15 cellular contexts compared by ENCODE assay signal in the genomic region with DNA sequence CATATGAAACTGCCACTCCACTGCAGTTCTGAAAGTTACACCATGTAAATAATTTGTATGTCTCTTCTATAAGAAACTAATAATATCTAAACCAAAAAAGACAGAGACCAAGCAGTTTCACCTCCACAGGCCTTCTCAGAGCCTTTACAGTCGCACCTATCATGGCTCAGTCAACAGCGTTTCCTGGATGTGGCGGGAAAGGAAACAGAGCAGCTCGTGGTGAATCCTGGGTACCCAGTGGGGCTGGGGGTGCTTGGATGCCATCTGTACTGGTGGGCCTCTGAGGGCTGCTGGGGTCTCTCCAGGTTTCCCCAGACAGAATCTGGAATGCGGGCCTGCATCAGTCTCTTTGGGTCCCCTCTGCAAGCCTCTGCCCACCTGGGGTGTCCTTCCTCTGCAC.
DNase-seq lines count a peak whose midpoint lies in the region; ATAC-seq and TF ChIP-seq lines count a peak whose summit lies in the region.
"Had no signal": no experiment of that assay in that cellular context is flagged by ENCODE, and none has a peak within 500 bp of the region (broad histone marks: within the 10 kb centered on the region; RNA-seq: fewer than 3 reads in every experiment).

No MANE protein-coding gene starts in this region.

- DNase-seq in activated naive CD8-positive, alpha-beta T cell treated with anti-CD3 and anti-CD28 coated beads, Interleukin-2, amount 10 ng/mL, durations not matched to agents 7 days and 5 days, result no peak
- no peak for DNase-seq in activated naive CD8-positive, alpha-beta T cell treated with anti-CD3 and anti-CD28 coated beads, Interleukin-2, amount 50 U/mL, for 24 hours
- peak; percentile 60 for DNase-seq in chondrocyte (ENCODE audit: low spot score)
- no peak for DNase-seq in suprapubic skin (ENCODE audit: low spot score in 2 of 2)
- DNase-seq: CD4-positive, CD25-positive, alpha-beta regulatory T cell; DMS53; HFFc6; IMR-90; KG1 had no signal

- H3K4me3 Mint-ChIP-seq in activated naive CD8-positive, alpha-beta T cell treated with anti-CD3 and anti-CD28 coated beads, Interleukin-2, amount 10 ng/mL, durations not matched to agents 7 days and 5 days, result no peak overlapping the region
- no peak overlapping the region for H3K4me3 Mint-ChIP-seq in activated naive CD8-positive, alpha-beta T cell treated with anti-CD3 and anti-CD28 coated beads, Interleukin-2, amount 50 U/mL, for 24 hours
- no peak overlapping the region for H3K4me3 Mint-ChIP-seq in chondrocyte (ENCODE audit: unreplicated experiment)
- H3K4me3 Mint-ChIP-seq: CD4-positive, CD25-positive, alpha-beta regulatory T cell; HFFc6 had no signal

- H3K36me3 ChIP-seq in HEK293 (ENCODE audit: control insufficient read depth in 2 of 2, insufficient read depth in 1 of 2, low read length in 2 of 2) (no peaks in the 10 kb centered on the region), suprapubic skin (no peaks in the 10 kb centered on the region)
- H3K36me3 ChIP-seq: HAP-1 had no signal

- no peaks in the 10 kb centered on the region for H3K9me3 Mint-ChIP-seq in activated naive CD8-positive, alpha-beta T cell treated with anti-CD3 and anti-CD28 coated beads, Interleukin-2, amount 10 ng/mL, durations not matched to agents 7 days and 5 days
- no peaks in the 10 kb centered on the region for H3K9me3 Mint-ChIP-seq in activated naive CD8-positive, alpha-beta T cell treated with anti-CD3 and anti-CD28 coated beads, Interleukin-2, amount 50 U/mL, for 24 hours
- no peaks in the 10 kb centered on the region for H3K9me3 Mint-ChIP-seq in chondrocyte (ENCODE audit: low read depth)
- H3K9me3 Mint-ChIP-seq: CD4-positive, CD25-positive, alpha-beta regulatory T cell; HFFc6 had no signal

- no peak for TF ChIP-seq POLR2A in suprapubic skin (IDR thresholded peaks at IDR 0.05)

- CTCF ChIA-PET in HEK293 (lab: Yijun Ruan, JAX), result interaction anchor here (1.4 kb wide), 1 partner anchor 14 kb away, joined by 4 read pairs; no protein-coding TSS in a partner anchor

- no peaks in the 10 kb centered on the region for H3K36me3 Mint-ChIP-seq in activated naive CD8-positive, alpha-beta T cell treated with anti-CD3 and anti-CD28 coated beads, Interleukin-2, amount 10 ng/mL, durations not matched to agents 7 days and 5 days
- no peaks in the 10 kb centered on the region for H3K36me3 Mint-ChIP-seq in activated naive CD8-positive, alpha-beta T cell treated with anti-CD3 and anti-CD28 coated beads, Interleukin-2, amount 50 U/mL, for 24 hours (ENCODE audit: low read depth)
- H3K36me3 Mint-ChIP-seq in chondrocyte (ENCODE audit: low read depth), result no peaks in the 10 kb centered on the region
- H3K36me3 Mint-ChIP-seq: CD4-positive, CD25-positive, alpha-beta regulatory T cell had no signal

- H3K4me1 ChIP-seq in HEK293 (ENCODE audit: control insufficient read depth, insufficient read depth, low read length) (peaks cover 3% of the 10 kb centered on the region; the same call in 1 of the 2 replicates), suprapubic skin (peaks cover 37% of the 10 kb centered on the region)
- H3K4me1 ChIP-seq: HAP-1 had no signal

- no peak overlapping the region for H3K27ac Mint-ChIP-seq in activated naive CD8-positive, alpha-beta T cell treated with anti-CD3 and anti-CD28 coated beads, Interleukin-2, amount 10 ng/mL, durations not matched to agents 7 days and 5 days
- no peak overlapping the region for H3K27ac Mint-ChIP-seq in activated naive CD8-positive, alpha-beta T cell treated with anti-CD3 and anti-CD28 coated beads, Interleukin-2, amount 50 U/mL, for 24 hours
- no peak overlapping the region for H3K27ac Mint-ChIP-seq in chondrocyte (ENCODE audit: unreplicated experiment)
- H3K27ac Mint-ChIP-seq: CD4-positive, CD25-positive, alpha-beta regulatory T cell; HFFc6 had no signal

- no peak for TF ChIP-seq CTCF in HEK293 (tag by site-specific recombination; IDR thresholded peaks at IDR 0.05)
- no peak for TF ChIP-seq CTCF in chondrocyte (IDR thresholded peaks at IDR 0.05)
- TF ChIP-seq CTCF in suprapubic skin (IDR thresholded peaks at IDR 0.05), result no peak

- no peak for TF ChIP-seq EP300 in suprapubic skin (IDR thresholded peaks at IDR 0.05)

- peak; percentile 30 for ATAC-seq in activated naive CD8-positive, alpha-beta T cell treated with anti-CD3 and anti-CD28 coated beads, Interleukin-2, amount 10 ng/mL, durations not matched to agents 7 days and 5 days (ENCODE audit: low read depth)
- ATAC-seq in activated naive CD8-positive, alpha-beta T cell treated with anti-CD3 and anti-CD28 coated beads, Interleukin-2, amount 50 U/mL, for 24 hours, result no peak
- ATAC-seq in HG03097 (IDR thresholded peaks at IDR 0.05; ENCODE audit: low FRiP score, unreplicated experiment), result no peak
- ATAC-seq in HG03565 (IDR thresholded peaks at IDR 0.05; ENCODE audit: unreplicated experiment), result no peak
- ATAC-seq in HG02938 (IDR thresholded peaks at IDR 0.05; ENCODE audit: unreplicated experiment), result no peak

- H3K27ac ChIP-seq in HEK293 (ENCODE audit: extremely low read depth, low read depth, low read length) (no peak overlapping the region), suprapubic skin (peak overlapping the region; percentile 1)
- H3K27ac ChIP-seq: 22Rv1 had no signal

- H3K9me3 ChIP-seq in HEK293 (ENCODE audit: control insufficient read depth, insufficient read depth, low read depth, low read length) (no peaks in the 10 kb centered on the region), suprapubic skin (no peaks in the 10 kb centered on the region)
- H3K9me3 ChIP-seq: HAP-1 had no signal

- peaks cover 24% of the 10 kb centered on the region for H3K27me3 ChIP-seq in suprapubic skin

- H3K27me3 Mint-ChIP-seq in activated naive CD8-positive, alpha-beta T cell treated with anti-CD3 and anti-CD28 coated beads, Interleukin-2, amount 10 ng/mL, durations not matched to agents 7 days and 5 days, result peaks cover 26% of the 10 kb centered on the region
- H3K27me3 Mint-ChIP-seq in activated naive CD8-positive, alpha-beta T cell treated with anti-CD3 and anti-CD28 coated beads, Interleukin-2, amount 50 U/mL, for 24 hours, result peaks cover 9% of the 10 kb centered on the region
- H3K27me3 Mint-ChIP-seq in chondrocyte (ENCODE audit: low read depth), result peaks cover 6% of the 10 kb centered on the region

- POLR2A ChIA-PET in activated naive CD8-positive, alpha-beta T cell treated with anti-CD3 and anti-CD28 coated beads, Interleukin-2, amount 10 ng/mL, durations not matched to agents 7 days and 5 days (lab: Charles Lee), result no interaction called here
- POLR2A ChIA-PET in HEK293 (lab: Yijun Ruan, JAX), result no interaction called here

- H3K4me3 ChIP-seq in HEK293 (ENCODE audit: low read depth, low read length), result no peak overlapping the region
- H3K4me3 ChIP-seq in suprapubic skin, result no peak overlapping the region
- H3K4me3 ChIP-seq: HAP-1 had no signal

- H3K4me1 Mint-ChIP-seq in activated naive CD8-positive, alpha-beta T cell treated with anti-CD3 and anti-CD28 coated beads, Interleukin-2, amount 10 ng/mL, durations not matched to agents 7 days and 5 days, result peaks cover 4% of the 10 kb centered on the region
- H3K4me1 Mint-ChIP-seq in activated naive CD8-positive, alpha-beta T cell treated with anti-CD3 and anti-CD28 coated beads, Interleukin-2, amount 50 U/mL, for 24 hours, result no peaks in the 10 kb centered on the region
- H3K4me1 Mint-ChIP-seq in chondrocyte (ENCODE audit: low read depth), result peaks cover 4% of the 10 kb centered on the region
- H3K4me1 Mint-ChIP-seq: CD4-positive, CD25-positive, alpha-beta regulatory T cell had no signal

- WGBS in suprapubic skin, result 83% methylated on average over 5 of the region's 5 CpGs

TF ChIP-seq in HEK293, 187 proteins besides CTCF, POLR2A, EP300 and RAD21:
- TF ChIP-seq ZNF239 (tag by site-specific recombination; IDR thresholded peaks at IDR 0.05), result peak; percentile 91
- TF ChIP-seq ZNF514 (tag by site-specific recombination; IDR thresholded peaks at IDR 0.05), result no peak
- TF ChIP-seq, protein P1, sequence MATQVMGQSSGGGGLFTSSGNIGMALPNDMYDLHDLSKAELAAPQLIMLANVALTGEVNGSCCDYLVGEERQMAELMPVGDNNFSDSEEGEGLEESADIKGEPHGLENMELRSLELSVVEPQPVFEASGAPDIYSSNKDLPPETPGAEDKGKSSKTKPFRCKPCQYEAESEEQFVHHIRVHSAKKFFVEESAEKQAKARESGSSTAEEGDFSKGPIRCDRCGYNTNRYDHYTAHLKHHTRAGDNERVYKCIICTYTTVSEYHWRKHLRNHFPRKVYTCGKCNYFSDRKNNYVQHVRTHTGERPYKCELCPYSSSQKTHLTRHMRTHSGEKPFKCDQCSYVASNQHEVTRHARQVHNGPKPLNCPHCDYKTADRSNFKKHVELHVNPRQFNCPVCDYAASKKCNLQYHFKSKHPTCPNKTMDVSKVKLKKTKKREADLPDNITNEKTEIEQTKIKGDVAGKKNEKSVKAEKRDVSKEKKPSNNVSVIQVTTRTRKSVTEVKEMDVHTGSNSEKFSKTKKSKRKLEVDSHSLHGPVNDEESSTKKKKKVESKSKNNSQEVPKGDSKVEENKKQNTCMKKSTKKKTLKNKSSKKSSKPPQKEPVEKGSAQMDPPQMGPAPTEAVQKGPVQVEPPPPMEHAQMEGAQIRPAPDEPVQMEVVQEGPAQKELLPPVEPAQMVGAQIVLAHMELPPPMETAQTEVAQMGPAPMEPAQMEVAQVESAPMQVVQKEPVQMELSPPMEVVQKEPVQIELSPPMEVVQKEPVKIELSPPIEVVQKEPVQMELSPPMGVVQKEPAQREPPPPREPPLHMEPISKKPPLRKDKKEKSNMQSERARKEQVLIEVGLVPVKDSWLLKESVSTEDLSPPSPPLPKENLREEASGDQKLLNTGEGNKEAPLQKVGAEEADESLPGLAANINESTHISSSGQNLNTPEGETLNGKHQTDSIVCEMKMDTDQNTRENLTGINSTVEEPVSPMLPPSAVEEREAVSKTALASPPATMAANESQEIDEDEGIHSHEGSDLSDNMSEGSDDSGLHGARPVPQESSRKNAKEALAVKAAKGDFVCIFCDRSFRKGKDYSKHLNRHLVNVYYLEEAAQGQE (tag by site-specific recombination; IDR thresholded peaks at IDR 0.05), result no peak
- no peak for TF ChIP-seq ZNF404 (tag by site-specific recombination; IDR thresholded peaks at IDR 0.05)
- no peak for TF ChIP-seq REPIN1 (tag by site-specific recombination; IDR thresholded peaks at IDR 0.05; ENCODE audit: low read depth)
- TF ChIP-seq ZNF549 (tag by site-specific recombination; IDR thresholded peaks at IDR 0.05), result no peak
